10 cellular contexts compared by ENCODE assay signal in genomic region chr2:201798919-201799285, GRCh38. TPM values are rescaled to one million over a fixed set of nuclear protein-coding genes. Genes with fewer than 3 reads are reported as not detected.
DNase-seq lines count a peak whose midpoint lies in the region; ATAC-seq and TF ChIP-seq lines count a peak whose summit lies in the region.
"Not testable (repeated sequence)": the region's sequence is repeated elsewhere in the genome, so short reads cannot be mapped to it uniquely, and the experiment has no call there.
"Had no signal": no experiment of that assay in that cellular context is flagged by ENCODE, and none has a peak within 500 bp of the region (broad histone marks: within the 10 kb centered on the region; RNA-seq: fewer than 3 reads in every experiment).

No MANE protein-coding gene starts in this region.

- H3K9me3 Mint-ChIP-seq in WTC11 = not testable (repeated sequence)

- H3K36me3 ChIP-seq in OCI-LY1 (ENCODE audit: insufficient read depth, low read length); smooth muscle cell (ENCODE audit: low read depth): not testable (repeated sequence)

- not testable (repeated sequence) for H3K36me3 Mint-ChIP-seq in WTC11

- not testable (repeated sequence) for H2AFZ ChIP-seq in OCI-LY1 (ENCODE audit: low read length); smooth muscle cell (ENCODE audit: low read depth)

- not testable (repeated sequence) for H3K4me3 Mint-ChIP-seq in WTC11

- not testable (repeated sequence) for H3K9me3 ChIP-seq in OCI-LY1 (ENCODE audit: low read length); smooth muscle cell (replicated peaks; ENCODE audit: low read depth)

- not testable (repeated sequence) for H3K4me2 ChIP-seq in OCI-LY1 (ENCODE audit: low read length)
- peak overlapping the region; percentile 18 for H3K4me2 ChIP-seq in smooth muscle cell

- H3K4me3 ChIP-seq in AG10803 (ENCODE audit: low read length); OCI-LY1 (ENCODE audit: low read depth, low read length, poor library complexity, severe bottlenecking); smooth muscle cell: not testable (repeated sequence)

- H3K4me1 ChIP-seq in OCI-LY1 (ENCODE audit: insufficient read depth, low read length, severe bottlenecking); smooth muscle cell (ENCODE audit: low read depth): not testable (repeated sequence)

- DNase-seq in AG10803 (ENCODE audit: low read depth) (peak; percentile 68), Kasumi-1 (lab: John Stamatoyannopoulos, UW) (peak; percentile 47 to 60), kidney glomerular epithelial cell (lab: John Stamatoyannopoulos, UW) (peak; percentile 64)
- DNase-seq in WTC11 (ENCODE audit: low spot score); epithelial cell of prostate (ENCODE audit: low read depth, low spot score); smooth muscle cell (lab: John Stamatoyannopoulos, UW; ENCODE audit: unreplicated experiment): not testable (repeated sequence)

- not testable (repeated sequence) for H3K27ac ChIP-seq in OCI-LY1 (ENCODE audit: low read depth, low read length, poor library complexity, severe bottlenecking)
- H3K27ac ChIP-seq in epithelial cell of prostate = peak overlapping the region; percentile 88
- H3K27ac ChIP-seq in smooth muscle cell (ENCODE audit: low read depth) = peak overlapping the region; percentile 70

- peak; percentile 65 for ATAC-seq in WTC11

- H3F3A ChIP-seq in OCI-LY1 (ENCODE audit: insufficient read depth, low read length); smooth muscle cell (ENCODE audit: low read depth): not testable (repeated sequence)

- WGBS in smooth muscle cell (ENCODE audit: low lambda C conversion rate) = 94% methylated on average over 2 of the region's 2 CpGs

- not testable (repeated sequence) for H3K27me3 ChIP-seq in OCI-LY1 (ENCODE audit: insufficient read depth, low read length); smooth muscle cell (ENCODE audit: low read depth)

- H3K9me2 ChIP-seq in OCI-LY1 (ENCODE audit: low read depth, low read length) = not testable (repeated sequence)

- not testable (repeated sequence) for H3K4me1 Mint-ChIP-seq in WTC11

- CTCF ChIA-PET in WTC11 (lab: Charles Lee) = interaction anchor here (0.7 kb wide), 1 partner anchor 912 kb away, joined by 3 read pairs; no protein-coding TSS in a partner anchor

- H3K27ac Mint-ChIP-seq in WTC11 = not testable (repeated sequence)

- not testable (repeated sequence) for H3K79me2 ChIP-seq in OCI-LY1 (ENCODE audit: insufficient read depth, low read length); smooth muscle cell (ENCODE audit: low read depth)

- TF ChIP-seq CTCF in AG10803 (conservative IDR thresholded peaks at IDR 0.05; ENCODE audit: low read length) (peak; percentile 69), GM12873 (IDR thresholded peaks at IDR 0.05; ENCODE audit: insufficient read depth, low read depth, low read length, missing control alignments) (peak; percentile 48), OCI-LY1 (IDR thresholded peaks at IDR 0.05; ENCODE audit: low read length) (peak; percentile 20; the same call in 1 of the 2 replicates), smooth muscle cell (IDR thresholded peaks at IDR 0.05; ENCODE audit: borderline replicate concordance, insufficient read depth, poor library complexity, severe bottlenecking) (peak; percentile 23)
- not testable (repeated sequence) for TF ChIP-seq CTCF in WTC11 (IDR thresholded peaks at IDR 0.05)

- POLR2A ChIA-PET in WTC11 (lab: Charles Lee) = not testable (repeated sequence)

- H4K20me1 ChIP-seq in OCI-LY1 (ENCODE audit: insufficient read depth, low read length); smooth muscle cell (ENCODE audit: low read depth): not testable (repeated sequence)

- not testable (repeated sequence) for H3K27me3 Mint-ChIP-seq in WTC11 (ENCODE audit: low read depth)

- H3K9ac ChIP-seq in OCI-LY1 (ENCODE audit: low read length); smooth muscle cell (ENCODE audit: low read depth): not testable (repeated sequence)

RNA-seq across cellular contexts. Expression of gene CDK15, which starts 7.4 kb away (rescaled TPM):
- total RNA-seq in WTC11 (2021) = not detected in 3 replicates
- 0.40 and 2.2 TPM in 2 replicates for total RNA-seq in smooth muscle cell
- 0.93 and 1.8 TPM in 2 replicates for polyA plus RNA-seq in smooth muscle cell
- total RNA-seq: NCI-H460 had no signal
- polyA plus RNA-seq: IgD-negative memory B cell had no signal

RNA-seq across cellular contexts. Expression of gene ALS2, which starts 18.2 kb away (rescaled TPM):
- 28.1 to 33.3 TPM (median 30.5 TPM) in 3 replicates for total RNA-seq in WTC11 (2021)
- total RNA-seq in smooth muscle cell = 22.7 and 24.4 TPM in 2 replicates
- polyA plus RNA-seq in smooth muscle cell = 9.5 and 11.0 TPM in 2 replicates
